ENCODE assay signal across 8 cellular contexts in genomic region chr9:78297672-78297961, GRCh38. TPM values are rescaled to one million over a fixed set of nuclear protein-coding genes. Genes with fewer than 3 reads are reported as not detected.
DNase-seq lines count a peak whose midpoint lies in the region; ATAC-seq, FAIRE-seq and TF ChIP-seq lines count a peak whose summit lies in the region.

No MANE protein-coding gene starts in this region.

- no peaks in the 10 kb centered on the region; the same call in 1 of the 2 replicates for H4K20me1 ChIP-seq in PC-3 (ENCODE audit: low read length)
- H4K20me1 ChIP-seq in endothelial cell of umbilical vein (replicated peaks; ENCODE audit: control insufficient read depth, extremely low read depth, insufficient read depth, low read length) = no peaks in the 10 kb centered on the region

- H3K9me3 Mint-ChIP-seq in activated CD8-positive, alpha-beta memory T cell treated with anti-CD3 and anti-CD28 coated beads, Interleukin-2, amount 10 ng/mL, durations not matched to agents 7 days and 5 days (ENCODE audit: low read depth) = no peaks in the 10 kb centered on the region

- H3K79me2 ChIP-seq in PC-3 (ENCODE audit: low read length) = peaks cover 33% of the 10 kb centered on the region
- H3K79me2 ChIP-seq in endothelial cell of umbilical vein (ENCODE audit: control insufficient read depth, insufficient read depth, low read length) = peaks cover 10% of the 10 kb centered on the region
- peaks cover 8% of the 10 kb centered on the region for H3K79me2 ChIP-seq in trophoblast cell (ENCODE audit: control insufficient read depth, insufficient read depth, low read length, poor library complexity)

- H4K8ac ChIP-seq in trophoblast cell (ENCODE audit: low read depth, low read length) = no peak overlapping the region

- no peak overlapping the region for H2AK5ac ChIP-seq in trophoblast cell (ENCODE audit: low read length)

- no peak overlapping the region for H3K14ac ChIP-seq in trophoblast cell (ENCODE audit: low read length)

- H3K27ac ChIP-seq in PC-3 (ENCODE audit: low read length) = no peak overlapping the region
- peak overlapping the region; percentile 1 for H3K27ac ChIP-seq in endothelial cell of umbilical vein (ENCODE audit: insufficient read depth, low read depth, low read length)
- no peak overlapping the region for H3K27ac ChIP-seq in trophoblast cell (ENCODE audit: low read depth, low read length)
- H3K27ac ChIP-seq in foreskin keratinocyte = no peak overlapping the region

- H3K23ac ChIP-seq in trophoblast cell (ENCODE audit: low read length) = no peak overlapping the region

- H3K4me3 Mint-ChIP-seq in activated CD8-positive, alpha-beta memory T cell treated with anti-CD3 and anti-CD28 coated beads, Interleukin-2, amount 10 ng/mL, durations not matched to agents 7 days and 5 days = peak overlapping the region; percentile 94

- H3K36me3 Mint-ChIP-seq in activated CD8-positive, alpha-beta memory T cell treated with anti-CD3 and anti-CD28 coated beads, Interleukin-2, amount 10 ng/mL, durations not matched to agents 7 days and 5 days = peaks cover 24% of the 10 kb centered on the region

- TF ChIP-seq POLR2A in endothelial cell of umbilical vein (IDR thresholded peaks at IDR 0.05; ENCODE audit: low read depth, low read length) = no peak

- POLR2A ChIA-PET in PC-3 (lab: Charles Lee; ENCODE audit: unreplicated experiment) = no interaction called here
- POLR2A ChIA-PET in endothelial cell of umbilical vein (lab: Charles Lee) = no interaction called here

- TF ChIP-seq CTCF in PC-3 (conservative IDR thresholded peaks at IDR 0.05; ENCODE audit: low read depth, low read length) (no peak), endothelial cell of umbilical vein (IDR thresholded peaks at IDR 0.05; ENCODE audit: extremely low read depth in 1 of 2, insufficient read depth in 1 of 2, low read depth in 1 of 2, low read length in 2 of 2) (no peak), foreskin keratinocyte (conservative IDR thresholded peaks at IDR 0.05) (no peak)

- FAIRE-seq in endothelial cell of umbilical vein (lab: Jason Lieb, UNC) = no peak

- peak overlapping the region; percentile 95 for H3K4me3 ChIP-seq in PC-3 (ENCODE audit: low read length)
- H3K4me3 ChIP-seq in endothelial cell of umbilical vein (replicated peaks in 1 of 3; ENCODE audit: insufficient read depth in 1 of 3, low read depth in 1 of 3, low read length in 3 of 3) = peak overlapping the region; percentile 44 to 72 (median 60)
- peak overlapping the region; percentile 84 for H3K4me3 ChIP-seq in trophoblast cell (ENCODE audit: low read depth, low read length)

- H3K4me2 ChIP-seq in PC-3 (ENCODE audit: low read length) = peak overlapping the region; percentile 88
- peak overlapping the region; percentile 62 for H3K4me2 ChIP-seq in endothelial cell of umbilical vein (ENCODE audit: insufficient read depth, low read length)
- peak overlapping the region; percentile 99 for H3K4me2 ChIP-seq in trophoblast cell (ENCODE audit: low read length)

- no peaks in the 10 kb centered on the region for H3K9me3 ChIP-seq in PC-3 (ENCODE audit: low read length)
- H3K9me3 ChIP-seq in endothelial cell of umbilical vein (replicated peaks; ENCODE audit: control insufficient read depth, insufficient read depth, low read length) = no peaks in the 10 kb centered on the region
- no peaks in the 10 kb centered on the region for H3K9me3 ChIP-seq in trophoblast cell (ENCODE audit: insufficient read depth, low read depth, low read length)

- H3K27me3 ChIP-seq in PC-3 (ENCODE audit: low read length) (no peaks in the 10 kb centered on the region), endothelial cell of umbilical vein (ENCODE audit: control insufficient read depth in 2 of 2, insufficient read depth in 2 of 2, low read length in 2 of 2) (no peaks in the 10 kb centered on the region), trophoblast cell (ENCODE audit: insufficient read depth, low read length) (no peaks in the 10 kb centered on the region), foreskin keratinocyte (no peaks in the 10 kb centered on the region)

- intact Hi-C loops in PC-3 (cut with micrococcal nuclease) = no loop called here
- intact Hi-C loops in endothelial cell of umbilical vein (cut with micrococcal nuclease) = loop anchor here (1.0 to 5.0 kb wide), 4 partner anchors 37 to 1275 kb away; partner anchors contain the start of genes CEP78 and TLE4

- peaks cover 46% of the 10 kb centered on the region for H3K4me1 Mint-ChIP-seq in activated CD8-positive, alpha-beta memory T cell treated with anti-CD3 and anti-CD28 coated beads, Interleukin-2, amount 10 ng/mL, durations not matched to agents 7 days and 5 days

- H3K79me1 ChIP-seq in trophoblast cell (ENCODE audit: low read length) = peaks cover 12% of the 10 kb centered on the region

- WGBS in trophoblast cell (ENCODE audit: extremely low coverage, insufficient coverage, insufficient read length) = no CpG with 5 or more reads among the region's 10 CpGs

- H3K9ac ChIP-seq in PC-3 (ENCODE audit: low read length) = peak overlapping the region; percentile 78
- H3K9ac ChIP-seq in endothelial cell of umbilical vein (replicated peaks; ENCODE audit: extremely low read depth, insufficient read depth, low read length) = peak overlapping the region; percentile 37
- peak overlapping the region; percentile 7 for H3K9ac ChIP-seq in trophoblast cell (ENCODE audit: low read length)

- no peak overlapping the region for H3K18ac ChIP-seq in trophoblast cell (ENCODE audit: low read length)

- H3K4ac ChIP-seq in trophoblast cell (ENCODE audit: low read depth, low read length) = no peak overlapping the region

- H3K4me1 ChIP-seq in PC-3 (ENCODE audit: insufficient read depth, low read length) (peaks cover 10% of the 10 kb centered on the region), endothelial cell of umbilical vein (ENCODE audit: control insufficient read depth, extremely low read depth, insufficient read depth, low read length) (peaks cover 3% of the 10 kb centered on the region), trophoblast cell (ENCODE audit: control insufficient read depth in 1 of 2, insufficient read depth in 2 of 2, low read length in 2 of 2) (peaks cover 0 to 9% of the 10 kb centered on the region in 2 experiments), foreskin keratinocyte (peaks cover 4% of the 10 kb centered on the region)

- H3K27me3 Mint-ChIP-seq in activated CD8-positive, alpha-beta memory T cell treated with anti-CD3 and anti-CD28 coated beads, Interleukin-2, amount 10 ng/mL, durations not matched to agents 7 days and 5 days = no peaks in the 10 kb centered on the region

- H3K36me3 ChIP-seq in PC-3 (ENCODE audit: low read depth, low read length) (peaks cover 10% of the 10 kb centered on the region), endothelial cell of umbilical vein (ENCODE audit: control insufficient read depth in 2 of 2, extremely low read depth in 1 of 2, insufficient read depth in 2 of 2, low read length in 2 of 2) (peaks cover 0 to 2% of the 10 kb centered on the region in 2 experiments), trophoblast cell (ENCODE audit: control insufficient read depth in 1 of 2, insufficient read depth in 2 of 2, low read length in 2 of 2) (no peaks in the 10 kb centered on the region)

- no peak for ATAC-seq in activated CD8-positive, alpha-beta memory T cell treated with anti-CD3 and anti-CD28 coated beads, Interleukin-2, amount 10 ng/mL, durations not matched to agents 7 days and 5 days
- ATAC-seq in PC-3 (no peak), foreskin keratinocyte (no peak)

- H2BK120ac ChIP-seq in trophoblast cell (ENCODE audit: insufficient read depth, low read length, poor library complexity) = peak overlapping the region; percentile 28

- no peaks in the 10 kb centered on the region for H3K9me1 ChIP-seq in endothelial cell of umbilical vein (replicated peaks; ENCODE audit: control insufficient read depth, extremely low read depth, insufficient read depth, low read length)

- H2AFZ ChIP-seq in PC-3 (ENCODE audit: low read length) (peak overlapping the region; percentile 96), endothelial cell of umbilical vein (ENCODE audit: low read depth, low read length) (peak overlapping the region; percentile 61), trophoblast cell (ENCODE audit: insufficient read depth, low read length, poor library complexity) (peak overlapping the region; percentile 41)

- CTCF ChIA-PET in activated CD8-positive, alpha-beta memory T cell treated with anti-CD3 and anti-CD28 coated beads, Interleukin-2, amount 10 ng/mL, durations not matched to agents 7 days and 5 days (lab: Charles Lee) = interaction anchor here (1.1 to 1.8 kb wide), 5 partner anchors 14 to 96 kb away, joined by 3 to 6 read pairs (median 3); no protein-coding TSS in a partner anchor
- CTCF ChIA-PET in PC-3 (lab: Charles Lee) (no interaction called here), endothelial cell of umbilical vein (lab: Charles Lee) (interaction anchor here (0.9 to 1.9 kb wide), 11 partner anchors 12 to 1487 kb away, joined by 3 to 13 read pairs (median 4); no protein-coding TSS in a partner anchor)

- no peak for DNase-seq in activated CD8-positive, alpha-beta memory T cell treated with anti-CD3 and anti-CD28 coated beads, Interleukin-2, amount 10 ng/mL, durations not matched to agents 7 days and 5 days
- no peak for DNase-seq in activated CD8-positive, alpha-beta memory T cell treated with anti-CD3 and anti-CD28 coated beads for 24 hours
- DNase-seq in PC-3 (no peak), endothelial cell of umbilical vein (ENCODE audit: low read depth, low spot score) (no peak), trophoblast cell (no peak), foreskin keratinocyte (no peak), NCI-H2081 treated with DMSO at 0.1 percent for 48 hours (lab: John Stamatoyannopoulos, UW) (no peak), NCI-H524 treated with DMSO at 0.1 percent for 48 hours (lab: John Stamatoyannopoulos, UW) (no peak)

- no peak overlapping the region for H2BK5ac ChIP-seq in trophoblast cell (ENCODE audit: low read depth, low read length, poor library complexity)

- H4K91ac ChIP-seq in trophoblast cell (ENCODE audit: low read depth, low read length) = no peak overlapping the region

- no peak overlapping the region for H4K12ac ChIP-seq in trophoblast cell (ENCODE audit: low read depth, low read length)

- no peaks in the 10 kb centered on the region for H3K9me2 ChIP-seq in PC-3 (replicated peaks; ENCODE audit: low read length)

- dilution Hi-C loops in endothelial cell of umbilical vein (cut with MboI; ENCODE audit: extremely low pct_ligation_motif_present, low sequenced_read_pairs) = no loop called here

- no peaks in the 10 kb centered on the region for H3F3A ChIP-seq in PC-3 (ENCODE audit: low read length, unreplicated experiment)

- no peak overlapping the region for H2BK12ac ChIP-seq in trophoblast cell (ENCODE audit: low read length)

- peak overlapping the region; percentile 94 for H3K27ac Mint-ChIP-seq in activated CD8-positive, alpha-beta memory T cell treated with anti-CD3 and anti-CD28 coated beads, Interleukin-2, amount 10 ng/mL, durations not matched to agents 7 days and 5 days

- no TSS peak for BruUV-seq in PC-3 (replicated peaks; lab: Mats Ljungman, UMichigan)
- BruUV-seq in endothelial cell of umbilical vein (replicated peaks; lab: Mats Ljungman, UMichigan) = no TSS peak

RNA-seq across cellular contexts. Expression of gene PSAT1, which starts 0.7 kb away (rescaled TPM):
- total RNA-seq in activated CD8-positive, alpha-beta memory T cell treated with anti-CD3 and anti-CD28 coated beads, Interleukin-2, amount 10 ng/mL, durations not matched to agents 7 days and 5 days = 100 to 1,000 TPM in 1 of 2 experiments, 10 to 100 TPM in 1; 72.8 to 118 TPM
- total RNA-seq in PC-3 (2014; rRNA removed) (45.6 and 52.5 TPM in 2 replicates), endothelial cell of umbilical vein (42.0 and 47.3 TPM in 2 replicates), foreskin keratinocyte (108 and 200 TPM in 2 replicates)
- polyA plus RNA-seq in endothelial cell of umbilical vein (15.2 and 19.1 TPM in 2 replicates), foreskin keratinocyte (80.3 and 135 TPM in 2 replicates)
- polyA plus RNA-seq in endothelial cell of umbilical vein (2011; cell fraction: cytosol; rRNA removed) = 27.4 and 30.8 TPM in 2 replicates
- polyA plus RNA-seq in endothelial cell of umbilical vein (2011; cell fraction: nucleus; rRNA removed) = 15.6 and 19.6 TPM in 2 replicates
- polyA plus RNA-seq in endothelial cell of umbilical vein (2012) = 23.9 and 42.7 TPM in 2 replicates
- polyA minus RNA-seq in endothelial cell of umbilical vein = 25.1 and 37.9 TPM in 2 replicates
- polyA minus RNA-seq in endothelial cell of umbilical vein (2011; cell fraction: cytosol; rRNA and poly(A)+ RNA removed) = 90.7 TPM
- polyA minus RNA-seq in endothelial cell of umbilical vein (2011; cell fraction: nucleus; rRNA and poly(A)+ RNA removed) = 9.2 and 9.8 TPM in 2 replicates
- polyA plus RNA-seq in trophoblast cell (2013) = 75.3 and 77.9 TPM in 2 replicates

Comparison
In these comparisons a context has a peak if more than half of its experiments do, and no peak if none do; other contexts are left out.
1. H2AFZ ChIP-seq: peak in every context shown above with its lines; median percentile 96 in PC-3; 61 in endothelial cell of umbilical vein; 41 in trophoblast cell.
2. H3K9ac ChIP-seq: peak in every context shown above with its lines; median percentile 78 in PC-3; 37 in endothelial cell of umbilical vein; 7 in trophoblast cell.